In genomic region chrX:17472424-17472823, GRCh38 we compare ENCODE assay signal across 29 cellular contexts.
"Had no signal": no experiment of that assay in that cellular context is flagged by ENCODE, and none has a peak within 500 bp of the region (broad histone marks: within the 10 kb centered on the region; RNA-seq: fewer than 3 reads in every experiment).

No MANE protein-coding gene starts in this region.

- ATAC-seq: naive thymus-derived CD4-positive, alpha-beta T cell; natural killer cell; psoas muscle; right cardiac atrium; right lobe of liver; stimulated activated memory B cell treated with anti-CD40 and anti-IgM and Interleukin-4, amounts not matched to agents 10 μg/mL and 1 μg/mL and 100 μg/mL, for 72 hours; stimulated activated naive CD8-positive, alpha-beta T cell treated with anti-CD3 and anti-CD28 coated beads, Interleukin-15, amount 100 ng/mL, for 72 hours; stimulated activated naive CD8-positive, alpha-beta T cell treated with anti-CD3 and anti-CD28 coated beads, Interleukin-15, Interleukin-2, amounts not matched to agents 100 U/mL and 50 U/mL, for 24 hours had no signal

- H3K27me3 ChIP-seq: neural progenitor cell, ovary, right lobe of liver, sigmoid colon, spleen, thyroid gland, tibial nerve, upper lobe of left lung, vagina had no signal

- H3K4me1 ChIP-seq: parathyroid adenoma, psoas muscle, right lobe of liver, spleen, thyroid gland, upper lobe of left lung, vagina had no signal

- FAIRE-seq: urothelium cell line had no signal

- H3K9me3 ChIP-seq: ovary, psoas muscle, right lobe of liver, sigmoid colon, spleen, thoracic aorta, thyroid gland, tibial nerve, upper lobe of left lung, vagina had no signal

- H3K4me2 ChIP-seq: neural progenitor cell, smooth muscle cell had no signal

- H3K27ac ChIP-seq: neural progenitor cell, ovary, parathyroid adenoma, psoas muscle, right lobe of liver, sigmoid colon, spleen, thoracic aorta, thyroid gland, tibial nerve, upper lobe of left lung, vagina had no signal

- H3K4me3 ChIP-seq: neural progenitor cell, ovary, psoas muscle, right lobe of liver, sigmoid colon, smooth muscle cell, spleen, thoracic aorta, thyroid gland, tibial nerve, upper lobe of left lung, vagina had no signal

- DNase-seq: naive thymus-derived CD4-positive, alpha-beta T cell; natural killer cell; occipital lobe; ovary; posterior cingulate gyrus; psoas muscle; right cardiac atrium; right lobe of liver; sigmoid colon; spleen; stimulated activated CD4-positive, alpha-beta T cell treated with anti-CD3 and anti-CD28 coated beads, Interleukin-12 subunit alpha, Interleukin-12 subunit beta, amount 100 ng/mL, for 4 hours; stimulated activated CD4-positive, alpha-beta T cell treated with anti-CD3 and anti-CD28 coated beads, Interleukin-1b, Interleukin-23, amount 100 ng/mL, for 48 hours; stimulated activated CD4-positive, alpha-beta T cell treated with anti-CD3 and anti-CD28 coated beads, Interleukin-4, amount 100 ng/mL, for 1 hour; stimulated activated CD4-positive, alpha-beta T cell treated with anti-CD3 and anti-CD28 coated beads, Interleukin-4, amount 100 ng/mL, for 4 hours; stimulated activated CD8-positive, alpha-beta memory T cell treated with anti-CD3 and anti-CD28 coated beads, Interleukin-4, amount 100 ng/mL, for 48 hours; stimulated activated naive CD4-positive, alpha-beta T cell; stimulated activated naive CD8-positive, alpha-beta T cell treated with anti-CD3 and anti-CD28 coated beads, Interleukin-15, amount 100 ng/mL, for 72 hours; stimulated activated naive CD8-positive, alpha-beta T cell treated with anti-CD3 and anti-CD28 coated beads, Interleukin-15, Interleukin-2, amounts not matched to agents 100 U/mL and 50 U/mL, for 24 hours; thyroid gland; trophoblast cell; upper lobe of left lung had no signal

- H3K36me3 ChIP-seq: neural progenitor cell, ovary, right lobe of liver, sigmoid colon, spleen, thoracic aorta, thyroid gland, tibial nerve, upper lobe of left lung, vagina had no signal
